ENCODE assay signal across 8 cellular contexts in genomic region chr4:39458505-39459300, GRCh38. TPM values are rescaled to one million over a fixed set of nuclear protein-coding genes. Genes with fewer than 3 reads are reported as not detected.
DNase-seq lines count a peak whose midpoint lies in the region; ATAC-seq, FAIRE-seq and TF ChIP-seq lines count a peak whose summit lies in the region.

Gene LIAS, plus strand, starts transcription at chr4:39459056. Its CDS starts 62 bp downstream, at chr4:39459118.
Gene RPL9, minus strand, starts transcription at chr4:39458922. Its CDS starts 483 bp downstream, at chr4:39458439.

- H3K4me1 Mint-ChIP-seq in T-cell, result peaks cover 49 to 57% (median 51%) of the 10 kb centered on the region in 3 donors

- H3K27me3 ChIP-seq in cardiac muscle cell (no peaks in the 10 kb centered on the region), parathyroid adenoma (ENCODE audit: control insufficient read depth, insufficient read depth, low read length) (no peaks in the 10 kb centered on the region), tibial nerve (no peaks in the 10 kb centered on the region)

- 0% methylated on average over 55 of the region's 55 CpGs for WGBS in adipose tissue, 3 donors
- WGBS in tibial nerve, 2 donors, result 0% methylated on average over 46 to 55 of the region's 55 CpGs

- H3K27ac Mint-ChIP-seq in T-cell, result peak within 1 kb of the TSS; percentile 98 to 99

- peak; percentile 100 for FAIRE-seq in GM12891 (lab: Jason Lieb, UNC)

- peak within 1 kb of the TSS; percentile 95 for H2AFZ ChIP-seq in parathyroid adenoma

- H3K9me3 ChIP-seq in cardiac muscle cell (ENCODE audit: low read depth), result no peaks in the 10 kb centered on the region
- no peaks in the 10 kb centered on the region for H3K9me3 ChIP-seq in parathyroid adenoma (ENCODE audit: control insufficient read depth, low read length)
- H3K9me3 ChIP-seq in tibial nerve, result no peaks in the 10 kb centered on the region

- H3K4me1 ChIP-seq in cardiac muscle cell (ENCODE audit: low read depth), result peaks cover 13% of the 10 kb centered on the region
- peaks cover 9% of the 10 kb centered on the region for H3K4me1 ChIP-seq in parathyroid adenoma
- peaks cover 4 to 42% (median 20%) of the 10 kb centered on the region in 4 donors for H3K4me1 ChIP-seq in tibial nerve

- no peak for TF ChIP-seq CTCF in cardiac muscle cell (IDR thresholded peaks at IDR 0.05; ENCODE audit: low read depth, low read length)
- TF ChIP-seq CTCF in parathyroid adenoma (IDR thresholded peaks at IDR 0.05), result no peak
- peak in 2 of 5 experiments; percentile 38 to 54 for TF ChIP-seq CTCF in tibial nerve (IDR thresholded peaks at IDR 0.05)

- peak within 1 kb of the TSS; percentile 87 for H3K27ac ChIP-seq in adipose tissue (ENCODE audit: low read depth, low read length)
- H3K27ac ChIP-seq in cardiac muscle cell, result peak within 1 kb of the TSS; percentile 97
- H3K27ac ChIP-seq in parathyroid adenoma, result peak within 1 kb of the TSS; percentile 90
- peak within 1 kb of the TSS; percentile 92 to 98 (median 92) for H3K27ac ChIP-seq in tibial nerve

- ATAC-seq in HG02840 (IDR thresholded peaks at IDR 0.05; ENCODE audit: low FRiP score, unreplicated experiment) (peak; percentile 88), T-cell (replicated peaks in 1 of 4) (peak; percentile 85 to 86 (median 86))

- peaks cover 15% of the 10 kb centered on the region for H3K79me2 ChIP-seq in parathyroid adenoma

- CTCF ChIA-PET in T-cell (lab: Charles Lee), result interaction anchor here in 1 of 2 donors (2.1 kb wide), 1 partner anchor 10 kb away, joined by 13 read pairs; no protein-coding TSS in a partner anchor

- H3K36me3 Mint-ChIP-seq in T-cell, result peaks cover 47% of the 10 kb centered on the region

- no peaks in the 10 kb centered on the region for H3K27me3 Mint-ChIP-seq in T-cell

- peaks cover 49% of the 10 kb centered on the region for H3K36me3 ChIP-seq in cardiac muscle cell
- no peaks in the 10 kb centered on the region for H3K36me3 ChIP-seq in parathyroid adenoma (ENCODE audit: control insufficient read depth, insufficient read depth, low read length)
- peaks cover 7 to 64% (median 16%) of the 10 kb centered on the region in 3 donors for H3K36me3 ChIP-seq in tibial nerve

- TF ChIP-seq POLR2A in GM12891 (IDR thresholded peaks at IDR 0.05; ENCODE audit: low read depth, low read length) (peak; percentile 99), tibial nerve (IDR thresholded peaks at IDR 0.05) (peak; percentile 94 to 96)

- POLR2A ChIA-PET in T-cell (lab: Charles Lee), result interaction anchor here (0.6 to 2.5 kb wide), 12 partner anchors 10 to 1632 kb away, joined by 3 to 15 read pairs (median 4); partner anchors contain the start of genes PGM2 (in 1 of the 2) and RFC1 (in 1 of the 2)

- peak within 1 kb of the TSS; percentile 97 for H3K4me2 ChIP-seq in parathyroid adenoma (ENCODE audit: low read length)

- H3K4me3 ChIP-seq in cardiac muscle cell (peak within 1 kb of the TSS; percentile 86), parathyroid adenoma (ENCODE audit: low read depth, low read length) (peak within 1 kb of the TSS; percentile 96), tibial nerve (peak within 1 kb of the TSS; percentile 67 to 87 (median 76))

- H3K9me3 Mint-ChIP-seq in T-cell, result no peaks in the 10 kb centered on the region

- DNase-seq in GM12891 (ENCODE audit: insufficient read length, low spot score), result peak; percentile 76
- DNase-seq in NCI-H1436 treated with DMSO at 0.1 percent for 48 hours (lab: John Stamatoyannopoulos, UW), result peak; percentile 85
- DNase-seq in T-cell, result peak; percentile 80 to 94 (median 91)
- peak; percentile 98 to 100 for DNase-seq in cardiac muscle cell (ENCODE audit: low read depth in 1 of 2, low spot score in 1 of 2)
- DNase-seq in tibial nerve (ENCODE audit: low spot score in 2 of 2), result peak; percentile 96

- peak within 1 kb of the TSS; percentile 92 to 96 (median 95) for H3K4me3 Mint-ChIP-seq in T-cell

- peak within 1 kb of the TSS; percentile 53 for H3K9ac ChIP-seq in parathyroid adenoma

- TF ChIP-seq EP300 in tibial nerve (IDR thresholded peaks at IDR 0.05), result peak; percentile 92 to 100

TF ChIP-seq in GM12891, 5 proteins besides CTCF, POLR2A, EP300 and RAD21:
- TF ChIP-seq PAX5 (IDR thresholded peaks at IDR 0.05; ENCODE audit: insufficient read depth, low read length, severe bottlenecking) (no peak), POLR2AphosphoS5 (IDR thresholded peaks at IDR 0.05; ENCODE audit: low read depth, low read length) (peak; percentile 99), TAF1 (IDR thresholded peaks at IDR 0.05; ENCODE audit: low read depth, low read length) (peak; percentile 99), POU2F2 (IDR thresholded peaks at IDR 0.05; ENCODE audit: low read depth, low read length) (peak; percentile 89), SPI1 (IDR thresholded peaks at IDR 0.05; ENCODE audit: low read depth, low read length) (no peak; the same call in 1 of the 2 replicates)

RNA-seq across cellular contexts. Expression of gene LIAS, which starts in this region (rescaled TPM):
- 14.0 TPM for polyA plus RNA-seq in GM12891 (2012; ENCODE audit: low read depth, missing spikeins)
- total RNA-seq in T-cell (10 to 100 TPM; 11.3 to 22.8 (median 19.5) TPM), cardiac muscle cell (7.0 and 16.3 TPM in 2 replicates), tibial nerve (10 to 100 TPM in 3 of 4 donors, 1 to 10 TPM in 1; 9.3 to 11.2 (median 11.0) TPM)
- polyA plus RNA-seq in adipose tissue (10 to 100 TPM; 13.8 to 20.4 (median 14.1) TPM), cardiac muscle cell (19.0 and 29.4 TPM in 2 replicates)

RNA-seq across cellular contexts. Expression of gene RPL9, which starts in this region (rescaled TPM):
- polyA plus RNA-seq in GM12891 (2012; ENCODE audit: low read depth, missing spikeins), result 3,872 TPM
- total RNA-seq in T-cell (1,000 to 10,000 TPM; 2,481 to 3,129 (median 2,646) TPM), cardiac muscle cell (1,988 and 4,130 TPM in 2 replicates), tibial nerve (1,000 to 10,000 TPM; 2,396 to 3,997 (median 2,918) TPM)
- polyA plus RNA-seq in adipose tissue (1,000 to 10,000 TPM; 1,530 to 3,846 (median 2,121) TPM), cardiac muscle cell (431 and 515 TPM in 2 replicates)

Comparison
In these comparisons a context has a peak if more than half of its experiments do, and no peak if none do; other contexts are left out.
1. Peak in every context shown above with its lines: DNase-seq, ATAC-seq, H3K4me3 ChIP-seq and H3K27ac ChIP-seq.